ENCODE assay signal across 7 cellular contexts in the genomic region with DNA sequence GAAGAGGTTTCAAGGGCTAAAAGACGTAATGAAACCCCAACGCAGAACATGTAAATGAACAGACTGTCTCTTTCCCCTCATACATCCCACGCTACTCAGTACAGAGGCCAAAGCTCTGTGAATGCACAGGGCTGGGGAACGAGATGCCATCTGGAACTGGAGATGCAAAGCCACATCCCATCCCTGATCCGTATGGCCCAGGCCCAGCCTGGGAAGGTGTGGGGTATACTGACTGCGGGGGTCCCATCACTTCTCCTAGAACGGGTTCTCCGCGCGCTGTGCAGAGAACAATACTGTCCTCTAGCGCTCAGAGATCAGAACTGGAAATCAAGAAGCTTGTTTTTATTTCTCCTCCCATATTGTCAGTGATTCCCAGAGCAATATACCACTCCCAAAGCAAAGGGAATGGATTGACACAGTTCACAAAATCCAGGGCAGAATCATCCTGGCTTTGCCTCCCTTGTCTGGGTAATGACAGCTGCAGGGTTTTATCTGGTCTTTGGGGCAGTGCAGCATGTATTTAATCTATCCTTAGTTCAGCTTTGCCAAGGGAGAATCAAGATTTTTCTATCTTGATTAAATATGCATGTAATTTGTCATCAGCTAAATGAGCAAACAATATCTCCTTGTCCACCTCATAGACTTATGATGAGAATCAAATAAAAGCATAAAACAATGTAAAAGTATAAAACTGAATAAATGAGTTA. TPM values are rescaled to one million over a fixed set of nuclear protein-coding genes. Genes with fewer than 3 reads are reported as not detected.
DNase-seq lines count a peak whose midpoint lies in the region; ATAC-seq and TF ChIP-seq lines count a peak whose summit lies in the region.

No MANE protein-coding gene starts in this region.

- H4K20me1 ChIP-seq in GM23248 (ENCODE audit: insufficient read depth) (no peaks in the 10 kb centered on the region), PC-3 (ENCODE audit: low read length) (no peaks in the 10 kb centered on the region)

- no peaks in the 10 kb centered on the region for H3K9me3 Mint-ChIP-seq in activated CD4-positive, alpha-beta memory T cell treated with anti-CD3 and anti-CD28 coated beads for 36 hours

- H3K9me2 ChIP-seq in GM23248 (ENCODE audit: insufficient read depth) (no peaks in the 10 kb centered on the region), PC-3 (replicated peaks; ENCODE audit: low read length) (no peaks in the 10 kb centered on the region)

- POLR2A ChIA-PET in PC-3 (lab: Charles Lee; ENCODE audit: unreplicated experiment): interaction anchor here (0.6 kb wide), 1 partner anchor 404 kb away, joined by 3 read pairs; no protein-coding TSS in a partner anchor
- POLR2A ChIA-PET in activated CD4-positive, alpha-beta memory T cell treated with anti-CD3 and anti-CD28 coated beads for 36 hours (lab: Charles Lee): no interaction called here

- in situ Hi-C loops in GM23248 (cut with MboI): loop anchor here (10.0 kb wide), 1 partner anchor 377 kb away; no protein-coding TSS in a partner anchor

- H2AFZ ChIP-seq in GM23248 (no peak overlapping the region), PC-3 (ENCODE audit: low read length) (no peak overlapping the region)

- H3K4me2 ChIP-seq in GM23248 (ENCODE audit: unreplicated experiment) (no peak overlapping the region), PC-3 (ENCODE audit: low read length) (no peak overlapping the region)

- H3K27me3 ChIP-seq in GM23248 (replicated peaks; ENCODE audit: insufficient read depth) (no peaks in the 10 kb centered on the region; the same call in 1 of the 2 replicates), PC-3 (ENCODE audit: low read length) (no peaks in the 10 kb centered on the region)

- H3K27ac Mint-ChIP-seq in activated CD4-positive, alpha-beta memory T cell treated with anti-CD3 and anti-CD28 coated beads for 36 hours: no peak overlapping the region

- H3K79me2 ChIP-seq in GM23248 (ENCODE audit: insufficient read depth): no peaks in the 10 kb centered on the region
- no peaks in the 10 kb centered on the region for H3K79me2 ChIP-seq in PC-3 (ENCODE audit: low read length)

- ATAC-seq in PC-3: peak; percentile 55
- ATAC-seq in HG02840 (IDR thresholded peaks at IDR 0.05; ENCODE audit: low FRiP score, unreplicated experiment): no peak
- no peak for ATAC-seq in HG03135 (IDR thresholded peaks at IDR 0.05; ENCODE audit: unreplicated experiment)

- peak; percentile 80 for TF ChIP-seq CTCF in PC-3 (conservative IDR thresholded peaks at IDR 0.05; ENCODE audit: low read depth, low read length)

- no peak overlapping the region for H3K27ac ChIP-seq in GM23248
- H3K27ac ChIP-seq in PC-3 (ENCODE audit: low read length): no peak overlapping the region

- H3K4me1 ChIP-seq in GM23248 (ENCODE audit: insufficient read depth) (no peaks in the 10 kb centered on the region), PC-3 (ENCODE audit: insufficient read depth, low read length) (no peaks in the 10 kb centered on the region)

- no peaks in the 10 kb centered on the region for H3K36me3 Mint-ChIP-seq in activated CD4-positive, alpha-beta memory T cell treated with anti-CD3 and anti-CD28 coated beads for 36 hours

- no peak overlapping the region for H3K9ac ChIP-seq in GM23248
- H3K9ac ChIP-seq in PC-3 (ENCODE audit: low read length): no peak overlapping the region

- 4 to 7% methylated on average over 11 of the region's 11 CpGs for WGBS in GM23248 (ENCODE audit: low coverage in 1 of 2, low lambda C conversion rate in 2 of 2, missing lambda C conversion rate in 2 of 2), 2 experiments

- H3K4me1 Mint-ChIP-seq in activated CD4-positive, alpha-beta memory T cell treated with anti-CD3 and anti-CD28 coated beads for 36 hours (ENCODE audit: low read depth): no peaks in the 10 kb centered on the region

- no peaks in the 10 kb centered on the region for H3F3A ChIP-seq in GM23248 (ENCODE audit: insufficient read depth)
- H3F3A ChIP-seq in PC-3 (ENCODE audit: low read length, unreplicated experiment): no peaks in the 10 kb centered on the region

- H3K4me3 ChIP-seq in GM23248 (no peak overlapping the region), PC-3 (ENCODE audit: low read length) (no peak overlapping the region)

- H3K27me3 Mint-ChIP-seq in activated CD4-positive, alpha-beta memory T cell treated with anti-CD3 and anti-CD28 coated beads for 36 hours: peaks cover 20% of the 10 kb centered on the region

- no TSS peak for BruUV-seq in PC-3 (replicated peaks; lab: Mats Ljungman, UMichigan)

- intact Hi-C loops in PC-3 (cut with micrococcal nuclease): loop anchor here (1.0 kb wide), 2 partner anchors 129 to 380 kb away; no protein-coding TSS in a partner anchor
- intact Hi-C loops in activated CD4-positive, alpha-beta memory T cell treated with anti-CD3 and anti-CD28 coated beads for 36 hours (cut with micrococcal nuclease): no loop called here

- DNase-seq in GM23248 (peak; percentile 56), PC-3 (peak; percentile 44), fibroblast of gingiva (ENCODE audit: low read depth) (peak; percentile 13), nucleus accumbens (lab: John Stamatoyannopoulos, UW) (peak in 37 of 56 donors; percentile 5 to 67 (median 35))
- DNase-seq in activated CD4-positive, alpha-beta memory T cell treated with anti-CD3 and anti-CD28 coated beads for 36 hours: no peak

- no peaks in the 10 kb centered on the region for H3K9me3 ChIP-seq in GM23248 (ENCODE audit: low read depth)
- no peaks in the 10 kb centered on the region for H3K9me3 ChIP-seq in PC-3 (ENCODE audit: low read length)

- CTCF ChIA-PET in PC-3 (lab: Charles Lee): interaction anchor here (0.5 to 1.3 kb wide), 8 partner anchors 29 to 387 kb away, joined by 3 to 16 read pairs (median 4); no protein-coding TSS in a partner anchor
- CTCF ChIA-PET in activated CD4-positive, alpha-beta memory T cell treated with anti-CD3 and anti-CD28 coated beads for 36 hours (lab: Charles Lee): interaction anchor here (0.8 kb wide), 1 partner anchor 424 kb away, joined by 4 read pairs; no protein-coding TSS in a partner anchor

- H3K4me3 Mint-ChIP-seq in activated CD4-positive, alpha-beta memory T cell treated with anti-CD3 and anti-CD28 coated beads for 36 hours: no peak overlapping the region

- H3K36me3 ChIP-seq in GM23248 (ENCODE audit: low read depth) (no peaks in the 10 kb centered on the region), PC-3 (ENCODE audit: low read depth, low read length) (no peaks in the 10 kb centered on the region)

RNA-seq across cellular contexts. Expression of gene TLR3, which starts 47.3 kb away (rescaled TPM):
- 0.38 and 0.54 TPM in 2 replicates for total RNA-seq in GM23248 (2014; rRNA removed; shearing (Covaris generic))
- polyA plus RNA-seq in GM23248 (2016; fragmentation: Nextera tagmentation; extraction: Ambion mirVana): 0.66 and 0.68 TPM in 2 replicates
- total RNA-seq in PC-3 (2014; rRNA removed): 0.33 TPM in 1 of 2 replicates, not detected in the other
- total RNA-seq in activated CD4-positive, alpha-beta memory T cell treated with anti-CD3 and anti-CD28 coated beads for 36 hours: under 1 TPM in 1 of 2 experiments, not detected in 1; 0.10 TPM
